1 cellular context compared by ENCODE assay signal in genomic region chr12:3138896-3139590, GRCh38.
TF ChIP-seq lines count a peak whose summit lies in the region.

No MANE protein-coding gene starts in this region.

TF ChIP-seq in WTC11, 78 proteins besides CTCF, POLR2A, EP300 and RAD21 (continued from another document):
- TF ChIP-seq ZNF281 (CRISPR knock-in tag; IDR thresholded peaks at IDR 0.05) = no peak
